Comparison of ENCODE assay signal across 1 cellular context in genomic region chr13:62906896-62907295, GRCh38.
TF ChIP-seq lines count a peak whose summit lies in the region.

No MANE protein-coding gene starts in this region.

TF ChIP-seq in neural cell, 6 proteins besides CTCF, POLR2A, EP300 and RAD21 (continued from another document):
- TF ChIP-seq, protein P1, sequence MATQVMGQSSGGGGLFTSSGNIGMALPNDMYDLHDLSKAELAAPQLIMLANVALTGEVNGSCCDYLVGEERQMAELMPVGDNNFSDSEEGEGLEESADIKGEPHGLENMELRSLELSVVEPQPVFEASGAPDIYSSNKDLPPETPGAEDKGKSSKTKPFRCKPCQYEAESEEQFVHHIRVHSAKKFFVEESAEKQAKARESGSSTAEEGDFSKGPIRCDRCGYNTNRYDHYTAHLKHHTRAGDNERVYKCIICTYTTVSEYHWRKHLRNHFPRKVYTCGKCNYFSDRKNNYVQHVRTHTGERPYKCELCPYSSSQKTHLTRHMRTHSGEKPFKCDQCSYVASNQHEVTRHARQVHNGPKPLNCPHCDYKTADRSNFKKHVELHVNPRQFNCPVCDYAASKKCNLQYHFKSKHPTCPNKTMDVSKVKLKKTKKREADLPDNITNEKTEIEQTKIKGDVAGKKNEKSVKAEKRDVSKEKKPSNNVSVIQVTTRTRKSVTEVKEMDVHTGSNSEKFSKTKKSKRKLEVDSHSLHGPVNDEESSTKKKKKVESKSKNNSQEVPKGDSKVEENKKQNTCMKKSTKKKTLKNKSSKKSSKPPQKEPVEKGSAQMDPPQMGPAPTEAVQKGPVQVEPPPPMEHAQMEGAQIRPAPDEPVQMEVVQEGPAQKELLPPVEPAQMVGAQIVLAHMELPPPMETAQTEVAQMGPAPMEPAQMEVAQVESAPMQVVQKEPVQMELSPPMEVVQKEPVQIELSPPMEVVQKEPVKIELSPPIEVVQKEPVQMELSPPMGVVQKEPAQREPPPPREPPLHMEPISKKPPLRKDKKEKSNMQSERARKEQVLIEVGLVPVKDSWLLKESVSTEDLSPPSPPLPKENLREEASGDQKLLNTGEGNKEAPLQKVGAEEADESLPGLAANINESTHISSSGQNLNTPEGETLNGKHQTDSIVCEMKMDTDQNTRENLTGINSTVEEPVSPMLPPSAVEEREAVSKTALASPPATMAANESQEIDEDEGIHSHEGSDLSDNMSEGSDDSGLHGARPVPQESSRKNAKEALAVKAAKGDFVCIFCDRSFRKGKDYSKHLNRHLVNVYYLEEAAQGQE (IDR thresholded peaks at IDR 0.05; ENCODE audit: borderline replicate concordance): peak; percentile 99
